Comparison of ENCODE assay signal across 29 cellular contexts in the genomic region with DNA sequence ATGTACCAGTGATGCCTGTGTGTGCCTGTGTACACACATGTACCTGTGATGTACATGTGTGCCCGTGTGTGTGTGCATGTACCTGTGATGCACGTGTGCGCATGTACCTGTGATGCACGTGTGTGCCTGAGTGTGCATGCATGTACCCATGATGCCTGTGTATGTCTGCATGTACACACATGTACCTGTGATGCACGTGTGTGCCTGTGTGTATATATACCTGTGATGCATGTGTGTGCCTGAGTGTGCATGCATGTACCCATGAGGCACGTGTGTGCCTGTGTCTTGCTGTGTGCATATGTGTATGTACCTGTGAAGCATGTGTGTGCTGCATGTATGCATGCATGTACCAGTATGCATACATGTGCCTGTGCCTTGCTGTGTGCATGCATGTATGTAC.
"Had no signal": no experiment of that assay in that cellular context is flagged by ENCODE, and none has a peak within 500 bp of the region (broad histone marks: within the 10 kb centered on the region; RNA-seq: fewer than 3 reads in every experiment).

No MANE protein-coding gene starts in this region.

- H3K36me3 Mint-ChIP-seq: activated naive CD4-positive, alpha-beta T cell treated with anti-CD3 and anti-CD28 coated beads, Interleukin-2, amount 10 ng/mL, durations not matched to agents 7 days and 5 days; activated naive CD4-positive, alpha-beta T cell treated with anti-CD3 and anti-CD28 coated beads, Interleukin-2, amount 50 U/mL, for 72 hours; activated naive CD8-positive, alpha-beta T cell treated with anti-CD3 and anti-CD28 coated beads, Interleukin-2, amount 10 ng/mL, durations not matched to agents 7 days and 5 days; brain had no signal

- H3K4me1 Mint-ChIP-seq: activated CD4-positive, alpha-beta memory T cell treated with anti-CD3 and anti-CD28 coated beads, Interleukin-2, amount 10 ng/mL, durations not matched to agents 7 days and 5 days; activated CD4-positive, alpha-beta T cell treated with anti-CD3 and anti-CD28 coated beads for 36 hours; activated CD4-positive, alpha-beta T cell treated with anti-CD3 and anti-CD28 coated beads, Interleukin-2, amount 10 ng/mL, durations not matched to agents 24 days and 14 days; activated naive CD4-positive, alpha-beta T cell treated with anti-CD3 and anti-CD28 coated beads, Interleukin-2, amount 10 ng/mL, durations not matched to agents 7 days and 5 days; activated naive CD8-positive, alpha-beta T cell treated with anti-CD3 and anti-CD28 coated beads, Interleukin-2, amount 10 ng/mL, durations not matched to agents 7 days and 5 days; central memory CD8-positive, alpha-beta T cell had no signal

- H3K4me3 ChIP-seq: ascending aorta, breast epithelium, coronary artery, dorsolateral prefrontal cortex, gastrocnemius medialis had no signal

- H3K4me1 ChIP-seq: ascending aorta, breast epithelium, foreskin keratinocyte, gastrocnemius medialis had no signal

- ATAC-seq: activated CD4-positive, alpha-beta T cell treated with anti-CD3 and anti-CD28 coated beads for 36 hours; activated naive CD4-positive, alpha-beta T cell treated with anti-CD3 and anti-CD28 coated beads, Interleukin-2, amount 50 U/mL, for 72 hours; activated T-cell treated with anti-CD3 and anti-CD28 coated beads, Interleukin-2, amount 50 U/mL, for 72 hours; esophagus mucosa; foreskin keratinocyte; gastrocnemius medialis had no signal

- H3K27ac Mint-ChIP-seq: activated CD4-positive, alpha-beta memory T cell treated with anti-CD3 and anti-CD28 coated beads, Interleukin-2, amount 10 ng/mL, durations not matched to agents 7 days and 5 days; activated CD4-positive, alpha-beta T cell treated with anti-CD3 and anti-CD28 coated beads for 36 hours; activated CD4-positive, alpha-beta T cell treated with anti-CD3 and anti-CD28 coated beads, Interleukin-2, amount 10 ng/mL, durations not matched to agents 24 days and 14 days; activated naive CD4-positive, alpha-beta T cell treated with anti-CD3 and anti-CD28 coated beads, Interleukin-2, amount 10 ng/mL, durations not matched to agents 7 days and 5 days; activated naive CD4-positive, alpha-beta T cell treated with anti-CD3 and anti-CD28 coated beads, Interleukin-2, amount 50 U/mL, for 72 hours; activated naive CD8-positive, alpha-beta T cell treated with anti-CD3 and anti-CD28 coated beads, Interleukin-2, amount 10 ng/mL, durations not matched to agents 7 days and 5 days; activated T-cell treated with anti-CD3 and anti-CD28 coated beads, Interleukin-2, amount 50 U/mL, for 24 hours; activated T-cell treated with anti-CD3 and anti-CD28 coated beads, Interleukin-2, amount 50 U/mL, for 72 hours; dendritic cell treated with granulocyte-macrophage colony-stimulating factor and Interleukin-4, amounts not matched to agents 40 ng/mL and 50 ng/mL, for 4 days; endodermal cell had no signal

- DNase-seq: activated CD4-positive, alpha-beta memory T cell treated with anti-CD3 and anti-CD28 coated beads, Interleukin-2, amount 10 ng/mL, durations not matched to agents 7 days and 5 days; activated CD4-positive, alpha-beta T cell treated with anti-CD3 and anti-CD28 coated beads for 36 hours; activated CD4-positive, alpha-beta T cell treated with anti-CD3 and anti-CD28 coated beads, Interleukin-2, amount 10 ng/mL, durations not matched to agents 24 days and 14 days; activated CD4-positive, alpha-beta T cell treated with anti-CD3 and anti-CD28 coated beads, Interleukin-2, amount 50 U/mL, for 4 hours; activated CD4-positive, CD25-positive, alpha-beta regulatory T cell; activated CD4-positive, CD25-positive, alpha-beta regulatory T cell treated with anti-CD3 and anti-CD28 coated beads, Interleukin-2, amount 50 U/mL, for 72 hours; activated CD8-positive, alpha-beta memory T cell treated with anti-CD3 and anti-CD28 coated beads, Interleukin-2, amount 50 U/mL, for 48 hours; activated gamma-delta T cell; activated naive CD4-positive, alpha-beta T cell; activated naive CD4-positive, alpha-beta T cell treated with anti-CD3 and anti-CD28 coated beads, Interleukin-2, amount 10 ng/mL, durations not matched to agents 7 days and 5 days; activated naive CD8-positive, alpha-beta T cell treated with anti-CD3 and anti-CD28 coated beads, Interleukin-2, amount 10 ng/mL, durations not matched to agents 7 days and 5 days; activated T-cell treated with anti-CD3 and anti-CD28 coated beads for 4 hours; activated T-cell treated with anti-CD3 and anti-CD28 coated beads, Interleukin-2, amount 50 U/mL, for 24 hours; activated T-cell treated with anti-CD3 and anti-CD28 coated beads, Interleukin-2, amount 50 U/mL, for 72 hours; dorsolateral prefrontal cortex; effector memory CD4-positive, alpha-beta T cell; endodermal cell; foreskin keratinocyte; gastrocnemius medialis; glutamatergic neuron; T-helper 2 cell had no signal

- H3K27me3 ChIP-seq: ascending aorta, foreskin keratinocyte, gastrocnemius medialis had no signal

- H3K9me3 Mint-ChIP-seq: brain had no signal

- H3K27ac ChIP-seq: ascending aorta, breast epithelium, coronary artery, dorsolateral prefrontal cortex, foreskin keratinocyte, gastrocnemius medialis had no signal

- H3K27me3 Mint-ChIP-seq: activated CD4-positive, alpha-beta memory T cell treated with anti-CD3 and anti-CD28 coated beads, Interleukin-2, amount 10 ng/mL, durations not matched to agents 7 days and 5 days; activated CD4-positive, alpha-beta T cell treated with anti-CD3 and anti-CD28 coated beads, Interleukin-2, amount 10 ng/mL, durations not matched to agents 24 days and 14 days; activated naive CD4-positive, alpha-beta T cell treated with anti-CD3 and anti-CD28 coated beads, Interleukin-2, amount 10 ng/mL, durations not matched to agents 7 days and 5 days; activated naive CD8-positive, alpha-beta T cell treated with anti-CD3 and anti-CD28 coated beads, Interleukin-2, amount 10 ng/mL, durations not matched to agents 7 days and 5 days; activated T-cell treated with anti-CD3 and anti-CD28 coated beads, Interleukin-2, amount 50 U/mL, for 24 hours; central memory CD8-positive, alpha-beta T cell; dendritic cell treated with granulocyte-macrophage colony-stimulating factor and Interleukin-4, amounts not matched to agents 40 ng/mL and 50 ng/mL, for 4 days had no signal

- H3K36me3 ChIP-seq: ascending aorta, breast epithelium, gastrocnemius medialis had no signal

- H3K9me3 ChIP-seq: ascending aorta, breast epithelium, gastrocnemius medialis had no signal

- H3K4me3 Mint-ChIP-seq: activated CD4-positive, alpha-beta memory T cell treated with anti-CD3 and anti-CD28 coated beads, Interleukin-2, amount 10 ng/mL, durations not matched to agents 7 days and 5 days; activated CD4-positive, alpha-beta T cell treated with anti-CD3 and anti-CD28 coated beads for 36 hours; activated CD4-positive, alpha-beta T cell treated with anti-CD3 and anti-CD28 coated beads, Interleukin-2, amount 10 ng/mL, durations not matched to agents 24 days and 14 days; activated naive CD4-positive, alpha-beta T cell treated with anti-CD3 and anti-CD28 coated beads, Interleukin-2, amount 10 ng/mL, durations not matched to agents 7 days and 5 days; activated naive CD8-positive, alpha-beta T cell treated with anti-CD3 and anti-CD28 coated beads, Interleukin-2, amount 10 ng/mL, durations not matched to agents 7 days and 5 days; activated T-cell treated with anti-CD3 and anti-CD28 coated beads, Interleukin-2, amount 50 U/mL, for 24 hours; activated T-cell treated with anti-CD3 and anti-CD28 coated beads, Interleukin-2, amount 50 U/mL, for 72 hours; brain; central memory CD8-positive, alpha-beta T cell; dendritic cell treated with granulocyte-macrophage colony-stimulating factor and Interleukin-4, amounts not matched to agents 40 ng/mL and 50 ng/mL, for 4 days; endodermal cell had no signal
